22 cellular contexts compared by ENCODE assay signal in genomic region chr5:17411436-17411835, GRCh38.
A peak's percentile ranks its signal among the peaks of the same experiment; 100 is the strongest.
DNase-seq lines count a peak whose midpoint lies in the region; ATAC-seq and TF ChIP-seq lines count a peak whose summit lies in the region.
"Had no signal": no experiment of that assay in that cellular context is flagged by ENCODE, and none has a peak within 500 bp of the region (broad histone marks: within the 10 kb centered on the region; RNA-seq: fewer than 3 reads in every experiment).

No MANE protein-coding gene starts in this region.

- no peaks in the 10 kb centered on the region for H3K27me3 ChIP-seq in neural progenitor cell
- H3K27me3 ChIP-seq: BE2C, pancreas, vagina had no signal

- H4K20me1 ChIP-seq in neural progenitor cell (ENCODE audit: low read depth) = no peaks in the 10 kb centered on the region

- TF ChIP-seq CTCF in HEK293 (tag by site-specific recombination; IDR thresholded peaks at IDR 0.05) = no peak
- TF ChIP-seq CTCF in RWPE1 (conservative IDR thresholded peaks at IDR 0.05; ENCODE audit: low read depth) = no peak
- TF ChIP-seq CTCF in neural progenitor cell (IDR thresholded peaks at IDR 0.05) = no peak

- H3K4me3 Mint-ChIP-seq in neural progenitor cell = no peak overlapping the region
- H3K4me3 Mint-ChIP-seq: activated CD4-positive, alpha-beta T cell treated with anti-CD3 and anti-CD28 coated beads, Interleukin-2, amount 10 ng/mL, durations not matched to agents 7 days and 5 days; HFFc6 had no signal

- no peak overlapping the region for H3K9ac ChIP-seq in neural progenitor cell

- H3K27ac Mint-ChIP-seq in neural progenitor cell = peak overlapping the region; percentile 3
- H3K27ac Mint-ChIP-seq: activated CD4-positive, alpha-beta T cell treated with anti-CD3 and anti-CD28 coated beads, Interleukin-2, amount 10 ng/mL, durations not matched to agents 7 days and 5 days; HFFc6 had no signal

- H3K4me1 ChIP-seq in HEK293 (ENCODE audit: control insufficient read depth, insufficient read depth, low read length) (peaks cover 17% of the 10 kb centered on the region), neural progenitor cell (peaks cover 37% of the 10 kb centered on the region)
- H3K4me1 ChIP-seq: left ventricle myocardium inferior, pancreas, vagina had no signal

- H3K36me3 Mint-ChIP-seq in neural progenitor cell = no peaks in the 10 kb centered on the region

- no peaks in the 10 kb centered on the region for H3K79me2 ChIP-seq in neural progenitor cell (ENCODE audit: low read depth)

- no peaks in the 10 kb centered on the region for H3K27me3 Mint-ChIP-seq in neural progenitor cell (ENCODE audit: insufficient read depth, low read depth)
- H3K27me3 Mint-ChIP-seq: activated CD4-positive, alpha-beta T cell treated with anti-CD3 and anti-CD28 coated beads, Interleukin-2, amount 10 ng/mL, durations not matched to agents 7 days and 5 days had no signal

- H2AFZ ChIP-seq in neural progenitor cell (replicated peaks) = no peak overlapping the region

- no peak for ATAC-seq in GM19351 (IDR thresholded peaks at IDR 0.05; ENCODE audit: unreplicated experiment)
- ATAC-seq: Panc1, pancreas, sciatic nerve had no signal

- no peak overlapping the region for H3K4me2 ChIP-seq in neural progenitor cell

- peak; percentile 9 for DNase-seq in RWPE1 (ENCODE audit: low spot score)
- DNase-seq in epithelial cell of prostate (ENCODE audit: low read depth, low spot score) = no peak
- no peak for DNase-seq in neural progenitor cell (ENCODE audit: low spot score)
- no peak for DNase-seq in nucleus accumbens (lab: John Stamatoyannopoulos, UW)
- DNase-seq in stimulated activated naive CD4-positive, alpha-beta T cell treated with Interleukin-2 at 50 U/mL for 16 hours (lab: John Stamatoyannopoulos, UW) = no peak
- DNase-seq: activated CD4-positive, alpha-beta T cell treated with anti-CD3 and anti-CD28 coated beads, Interleukin-2, amount 10 ng/mL, durations not matched to agents 7 days and 5 days; activated CD8-positive, alpha-beta memory T cell treated with anti-CD3 and anti-CD28 coated beads, Interleukin-2, amount 50 U/mL, for 48 hours; activated gamma-delta T cell; BE2C; HFFc6; Karpas-422; left ventricle myocardium inferior; NCI-H1436; NCI-H748 treated with DMSO at 0.1 percent for 48 hours; pancreas; stimulated activated CD4-positive, alpha-beta T cell treated with anti-CD3 and anti-CD28 coated beads, Interleukin-2, amount 100 ng/mL, for 24 hours had no signal

- H3K4me3 ChIP-seq in HEK293 (ENCODE audit: low read depth, low read length) (no peak overlapping the region), neural progenitor cell (no peak overlapping the region)
- H3K4me3 ChIP-seq: coronary artery, left ventricle myocardium inferior, pancreas, vagina had no signal

- H3F3A ChIP-seq in neural progenitor cell (ENCODE audit: low read depth) = peaks cover 13% of the 10 kb centered on the region

- CTCF ChIA-PET in HEK293 (lab: Yijun Ruan, JAX) (interaction anchor here (0.7 to 1.5 kb wide), 3 partner anchors 10 to 157 kb away, joined by 3 to 4 read pairs (median 3); no protein-coding TSS in a partner anchor), RWPE1 (lab: Yijun Ruan, JAX) (interaction anchor here (1.2 kb wide), 1 partner anchor 195 kb away, joined by 3 read pairs; no protein-coding TSS in a partner anchor)

- peaks cover 42% of the 10 kb centered on the region for H3K4me1 Mint-ChIP-seq in neural progenitor cell
- H3K4me1 Mint-ChIP-seq: activated CD4-positive, alpha-beta T cell treated with anti-CD3 and anti-CD28 coated beads, Interleukin-2, amount 10 ng/mL, durations not matched to agents 7 days and 5 days had no signal

- H3K27ac ChIP-seq in HEK293 (ENCODE audit: extremely low read depth, low read depth, low read length) (no peak overlapping the region), RWPE1 (no peak overlapping the region), epithelial cell of prostate (peak overlapping the region; percentile 80), neural progenitor cell (no peak overlapping the region)
- H3K27ac ChIP-seq: coronary artery, left ventricle myocardium inferior, pancreas, vagina had no signal

- no peaks in the 10 kb centered on the region for H3K36me3 ChIP-seq in HEK293 (ENCODE audit: control insufficient read depth in 2 of 2, insufficient read depth in 1 of 2, low read length in 2 of 2)
- H3K36me3 ChIP-seq in neural progenitor cell = no peaks in the 10 kb centered on the region
- H3K36me3 ChIP-seq: BE2C, left ventricle myocardium inferior, pancreas, vagina had no signal

- POLR2A ChIA-PET in HEK293 (lab: Yijun Ruan, JAX) = interaction anchor here (1.3 kb wide), 1 partner anchor 9 kb away, joined by 3 read pairs; no protein-coding TSS in a partner anchor
- POLR2A ChIA-PET in RWPE1 (lab: Yijun Ruan, JAX; ENCODE audit: low non-redundant PET) = no interaction called here

- no peaks in the 10 kb centered on the region for H3K9me3 ChIP-seq in HEK293 (ENCODE audit: control insufficient read depth, insufficient read depth, low read depth, low read length)
- H3K9me3 ChIP-seq in neural progenitor cell (ENCODE audit: low read depth) = no peaks in the 10 kb centered on the region
- H3K9me3 ChIP-seq: BE2C, left ventricle myocardium inferior, pancreas, vagina had no signal

- H3K9me3 Mint-ChIP-seq in neural progenitor cell = peaks cover 3% of the 10 kb centered on the region
- H3K9me3 Mint-ChIP-seq: activated CD4-positive, alpha-beta T cell treated with anti-CD3 and anti-CD28 coated beads, Interleukin-2, amount 10 ng/mL, durations not matched to agents 7 days and 5 days; HFFc6 had no signal

TF ChIP-seq in HEK293, 187 proteins besides CTCF, POLR2A, EP300 and RAD21:
- TF ChIP-seq ZNF280D (tag by site-specific recombination; IDR thresholded peaks at IDR 0.05) = no peak
- TF ChIP-seq OVOL3 (tag by site-specific recombination; IDR thresholded peaks at IDR 0.05) = no peak
- TF ChIP-seq ZBTB17 (tag by site-specific recombination; IDR thresholded peaks at IDR 0.05) = 0 out of 2 replicates have a peak, but pooled peaks have one; percentile 25
- no peak for TF ChIP-seq GLI4 (tag by site-specific recombination; IDR thresholded peaks at IDR 0.05)
- TF ChIP-seq KLF16 (tag by site-specific recombination; IDR thresholded peaks at IDR 0.05) = no peak
